Comparison of ENCODE assay signal across 8 cellular contexts in genomic region chr7:155190608-155191536, GRCh38.
DNase-seq lines count a peak whose midpoint lies in the region; ATAC-seq, FAIRE-seq and TF ChIP-seq lines count a peak whose summit lies in the region.

No MANE protein-coding gene starts in this region.

- H3K27me3 Mint-ChIP-seq in CD14-positive monocyte (ENCODE audit: low read depth in 3 of 3): peaks cover 7 to 17% (median 11%) of the 10 kb centered on the region in 3 donors
- H3K27me3 Mint-ChIP-seq in activated T-helper 17 cell treated with anti-CD3 and anti-CD28 coated beads, Interleukin-2, amount 50 U/mL, for 72 hours: peaks cover 7% of the 10 kb centered on the region

- H3K27ac Mint-ChIP-seq in CD14-positive monocyte: no peak overlapping the region
- H3K27ac Mint-ChIP-seq in activated T-helper 17 cell treated with anti-CD3 and anti-CD28 coated beads, Interleukin-2, amount 50 U/mL, for 72 hours: no peak overlapping the region

- 16 to 39% methylated on average over 11 to 23 of the region's 44 CpGs for WGBS in gastroesophageal sphincter (ENCODE audit: low coverage in 1 of 2), 2 donors

- H3K4me3 Mint-ChIP-seq in CD14-positive monocyte: peak overlapping the region in 1 of 2 donors; percentile 78
- H3K4me3 Mint-ChIP-seq in activated T-helper 17 cell treated with anti-CD3 and anti-CD28 coated beads, Interleukin-2, amount 50 U/mL, for 72 hours: peak overlapping the region; percentile 22

- TF ChIP-seq CTCF in CD14-positive monocyte (IDR thresholded peaks at IDR 0.05) (peak; percentile 87), OCI-LY3 (IDR thresholded peaks at IDR 0.05; ENCODE audit: low read depth, low read length) (peak; percentile 42), gastroesophageal sphincter (IDR thresholded peaks at IDR 0.05) (peak; percentile 79 to 89 (median 88)), parathyroid adenoma (IDR thresholded peaks at IDR 0.05) (peak; percentile 96)

- H3K4me3 ChIP-seq in OCI-LY3 (ENCODE audit: low read length) (no peak overlapping the region), gastroesophageal sphincter (no peak overlapping the region), parathyroid adenoma (ENCODE audit: low read depth, low read length) (no peak overlapping the region)

- intact Hi-C loops in CD14-positive monocyte (cut with micrococcal nuclease): loop anchor here in 1 of 2 donors (1.0 kb wide), 1 partner anchor 153 kb away; no protein-coding TSS in a partner anchor

- H3K27me3 ChIP-seq in OCI-LY3 (ENCODE audit: low read depth, low read length) (no peaks in the 10 kb centered on the region), gastroesophageal sphincter (peaks cover 62% of the 10 kb centered on the region), parathyroid adenoma (ENCODE audit: control insufficient read depth, insufficient read depth, low read length) (no peaks in the 10 kb centered on the region)

- H4K20me1 ChIP-seq in OCI-LY3 (ENCODE audit: insufficient read depth, low read length): no peaks in the 10 kb centered on the region

- peaks cover 8% of the 10 kb centered on the region; the same call in 1 of the 2 replicates for H3K9me3 ChIP-seq in OCI-LY3 (ENCODE audit: insufficient read depth, low read length)
- H3K9me3 ChIP-seq in gastroesophageal sphincter: peaks cover 0 to 26% (median 0%) of the 10 kb centered on the region in 3 donors
- H3K9me3 ChIP-seq in parathyroid adenoma (ENCODE audit: control insufficient read depth, low read length): no peaks in the 10 kb centered on the region

- H2AFZ ChIP-seq in OCI-LY3 (ENCODE audit: low read depth, low read length) (no peak overlapping the region), parathyroid adenoma (no peak overlapping the region)

- H3K27ac ChIP-seq in OCI-LY3 (ENCODE audit: low read length) (no peak overlapping the region), gastroesophageal sphincter (no peak overlapping the region), parathyroid adenoma (no peak overlapping the region)

- TF ChIP-seq POLR2A in gastroesophageal sphincter (IDR thresholded peaks at IDR 0.05): no peak

- no peak overlapping the region for H3K9ac ChIP-seq in OCI-LY3 (ENCODE audit: low read length)
- no peak overlapping the region for H3K9ac ChIP-seq in parathyroid adenoma

- no peaks in the 10 kb centered on the region for H3K36me3 Mint-ChIP-seq in CD14-positive monocyte
- H3K36me3 Mint-ChIP-seq in activated T-helper 17 cell treated with anti-CD3 and anti-CD28 coated beads, Interleukin-2, amount 50 U/mL, for 72 hours (ENCODE audit: low read depth): peaks cover 1% of the 10 kb centered on the region

- ATAC-seq in GM21390 (IDR thresholded peaks at IDR 0.05; ENCODE audit: unreplicated experiment) (peak; percentile 72), gastroesophageal sphincter (peak; percentile 41)
- peak; percentile 55 for ATAC-seq in activated T-helper 17 cell treated with anti-CD3 and anti-CD28 coated beads, Interleukin-2, amount 50 U/mL, for 72 hours (replicated peaks)

- FAIRE-seq in urothelium cell line (lab: Jason Lieb, UNC): no peak

- H3K4me2 ChIP-seq in OCI-LY3 (ENCODE audit: low read length): 0 out of 2 replicates have a peak overlapping the region, but pooled peaks have one; percentile 6
- no peak overlapping the region for H3K4me2 ChIP-seq in parathyroid adenoma (ENCODE audit: low read length)

- no peaks in the 10 kb centered on the region for H3K79me2 ChIP-seq in OCI-LY3 (ENCODE audit: low read length)
- H3K79me2 ChIP-seq in parathyroid adenoma: no peaks in the 10 kb centered on the region

- no peak for TF ChIP-seq EP300 in gastroesophageal sphincter (IDR thresholded peaks at IDR 0.05)

- H3K36me3 ChIP-seq in OCI-LY3 (replicated peaks; ENCODE audit: low read depth, low read length) (no peaks in the 10 kb centered on the region), gastroesophageal sphincter (no peaks in the 10 kb centered on the region), parathyroid adenoma (ENCODE audit: control insufficient read depth, insufficient read depth, low read length) (no peaks in the 10 kb centered on the region)

- peaks cover 12 to 27% (median 22%) of the 10 kb centered on the region in 7 donors for H3K9me3 Mint-ChIP-seq in CD14-positive monocyte
- H3K9me3 Mint-ChIP-seq in activated T-helper 17 cell treated with anti-CD3 and anti-CD28 coated beads, Interleukin-2, amount 50 U/mL, for 72 hours: peaks cover 1% of the 10 kb centered on the region

- peaks cover 9% of the 10 kb centered on the region for H3K4me1 Mint-ChIP-seq in CD14-positive monocyte
- H3K4me1 Mint-ChIP-seq in activated T-helper 17 cell treated with anti-CD3 and anti-CD28 coated beads, Interleukin-2, amount 50 U/mL, for 72 hours: peaks cover 17% of the 10 kb centered on the region

- DNase-seq in CD14-positive monocyte (ENCODE audit: low spot score): no peak
- DNase-seq in urothelium cell line (ENCODE audit: low spot score): peak; percentile 25
- DNase-seq in NCI-H1417 treated with DMSO at 0.1 percent for 48 hours (lab: John Stamatoyannopoulos, UW): no peak

- H3K4me1 ChIP-seq in OCI-LY3 (ENCODE audit: low read length) (no peaks in the 10 kb centered on the region), gastroesophageal sphincter (peaks cover 0 to 3% (median 0%) of the 10 kb centered on the region in 3 donors), parathyroid adenoma (peaks cover 2% of the 10 kb centered on the region)

Comparison
In these comparisons a context has a peak if more than half of its experiments do, and no peak if none do; other contexts are left out.
1. CTCF ChIP-seq: peak in every context shown above with its lines; median percentile 96 in parathyroid adenoma; 88 in gastroesophageal sphincter; 87 in CD14-positive monocyte; 42 in OCI-LY3.